ENCODE assay signal across 19 cellular contexts in genomic region chr6:103854059-103854458, GRCh38.
DNase-seq lines count a peak whose midpoint lies in the region; ATAC-seq, FAIRE-seq and TF ChIP-seq lines count a peak whose summit lies in the region.
"Had no signal": no experiment of that assay in that cellular context is flagged by ENCODE, and none has a peak within 500 bp of the region (broad histone marks: within the 10 kb centered on the region; RNA-seq: fewer than 3 reads in every experiment).

No MANE protein-coding gene starts in this region.

- FAIRE-seq in H54 (lab: Jason Lieb, UNC) (no peak), small intestine (lab: Jason Lieb, UNC) (no peak)

- H3K4me1 ChIP-seq in small intestine (ENCODE audit: control insufficient read depth in 2 of 2, insufficient read depth in 1 of 2, low read depth in 1 of 2, low read length in 1 of 2): no peaks in the 10 kb centered on the region

- H3K27ac ChIP-seq in small intestine (ENCODE audit: low read depth in 1 of 2, low read length in 1 of 2): no peak overlapping the region
- H3K27ac ChIP-seq: RWPE1 had no signal

- peak; percentile 15 for DNase-seq in NCI-H82 (lab: John Stamatoyannopoulos, UW)
- no peak for DNase-seq in NCI-H82 treated with DMSO at 0.1 percent for 48 hours (lab: John Stamatoyannopoulos, UW; ENCODE audit: unreplicated experiment)
- DNase-seq in RKO (ENCODE audit: low spot score): peak; percentile 4
- DNase-seq in iPS-NIHi11 (ENCODE audit: low spot score): peak; percentile 9
- DNase-seq in H54 (ENCODE audit: insufficient read length, low spot score): no peak
- no peak for DNase-seq in DMS79 (lab: John Stamatoyannopoulos, UW)
- DNase-seq in small intestine: no peak
- DNase-seq: DMS79 treated with DMSO at 0.1 percent for 48 hours, GOT3, KG1, NCI-H1092 treated with DMSO at 0.1 percent for 48 hours, NCI-H1436 treated with DMSO at 0.1 percent for 48 hours, NCI-H1930, NCI-H345, SHP77 treated with DMSO at 0.1 percent for 48 hours, SK-N-SH, T-helper 2 cell had no signal

- no peak overlapping the region for H3K4me3 ChIP-seq in small intestine (ENCODE audit: low read depth in 1 of 2, low read length in 2 of 2)

- TF ChIP-seq POLR2A in H54 (IDR thresholded peaks at IDR 0.05; ENCODE audit: low read depth, low read length): no peak
- no peak for TF ChIP-seq POLR2A in GM18505 (IDR thresholded peaks at IDR 0.05; ENCODE audit: borderline replicate concordance, extremely low read depth, insufficient read depth, insufficient read length)

- H3K9me3 ChIP-seq in small intestine (ENCODE audit: control insufficient read depth, low read depth): no peaks in the 10 kb centered on the region
- H3K9me3 ChIP-seq: SK-N-SH had no signal

- no peaks in the 10 kb centered on the region for H3K27me3 ChIP-seq in small intestine (ENCODE audit: control insufficient read depth in 2 of 2, insufficient read depth in 2 of 2, low read length in 2 of 2)

- no peak for ATAC-seq in GM18505 (IDR thresholded peaks at IDR 0.05; ENCODE audit: unreplicated experiment)

- H3K36me3 ChIP-seq in small intestine (ENCODE audit: control insufficient read depth in 2 of 2, insufficient read depth in 2 of 2, low read length in 2 of 2): no peaks in the 10 kb centered on the region

Comparison
In these comparisons a context has a peak if more than half of its experiments do, and no peak if none do; other contexts are left out.
1. DNase-seq: peak in NCI-H82 (single experiment), RKO (single experiment) and iPS-NIHi11 (single experiment); none in NCI-H82 treated with DMSO at 0.1 percent for 48 hours (single experiment), H54 (single experiment), DMS79 (single experiment) and small intestine (single experiment).